1 cellular context compared by ENCODE assay signal in the genomic region with DNA sequence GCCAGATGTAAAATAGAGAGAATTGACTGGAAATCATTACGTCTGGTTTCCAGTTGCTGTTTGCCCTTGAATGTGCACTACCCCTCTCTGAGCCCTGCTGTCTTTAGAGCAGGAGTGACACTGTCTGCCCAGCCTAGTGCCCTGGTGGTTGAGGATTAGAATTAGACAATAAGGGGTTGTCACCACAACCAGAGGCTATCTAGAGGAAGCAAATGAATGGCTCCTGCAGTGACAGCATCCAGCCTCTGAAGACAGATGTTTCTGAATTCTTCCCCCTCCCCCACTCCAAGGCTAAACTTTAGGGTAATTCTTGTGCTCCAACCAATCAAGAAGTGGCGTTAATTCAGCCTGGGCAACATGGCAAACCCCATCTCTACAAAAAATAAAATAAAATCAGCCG.
TF ChIP-seq lines count a peak whose summit lies in the region.

No MANE protein-coding gene starts in this region.

TF ChIP-seq in GM12878, 131 proteins besides CTCF, POLR2A, EP300 and RAD21:
- TF ChIP-seq, protein P1, sequence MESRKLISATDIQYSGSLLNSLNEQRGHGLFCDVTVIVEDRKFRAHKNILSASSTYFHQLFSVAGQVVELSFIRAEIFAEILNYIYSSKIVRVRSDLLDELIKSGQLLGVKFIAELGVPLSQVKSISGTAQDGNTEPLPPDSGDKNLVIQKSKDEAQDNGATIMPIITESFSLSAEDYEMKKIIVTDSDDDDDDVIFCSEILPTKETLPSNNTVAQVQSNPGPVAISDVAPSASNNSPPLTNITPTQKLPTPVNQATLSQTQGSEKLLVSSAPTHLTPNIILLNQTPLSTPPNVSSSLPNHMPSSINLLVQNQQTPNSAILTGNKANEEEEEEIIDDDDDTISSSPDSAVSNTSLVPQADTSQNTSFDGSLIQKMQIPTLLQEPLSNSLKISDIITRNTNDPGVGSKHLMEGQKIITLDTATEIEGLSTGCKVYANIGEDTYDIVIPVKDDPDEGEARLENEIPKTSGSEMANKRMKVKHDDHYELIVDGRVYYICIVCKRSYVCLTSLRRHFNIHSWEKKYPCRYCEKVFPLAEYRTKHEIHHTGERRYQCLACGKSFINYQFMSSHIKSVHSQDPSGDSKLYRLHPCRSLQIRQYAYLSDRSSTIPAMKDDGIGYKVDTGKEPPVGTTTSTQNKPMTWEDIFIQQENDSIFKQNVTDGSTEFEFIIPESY (IDR thresholded peaks at IDR 0.05) = no peak
- TF ChIP-seq EED (IDR thresholded peaks at IDR 0.05; ENCODE audit: low read depth) = no peak
- TF ChIP-seq ZNF274 (IDR thresholded peaks at IDR 0.05; ENCODE audit: insufficient read depth, insufficient read length) = no peak
- TF ChIP-seq, protein P2, sequence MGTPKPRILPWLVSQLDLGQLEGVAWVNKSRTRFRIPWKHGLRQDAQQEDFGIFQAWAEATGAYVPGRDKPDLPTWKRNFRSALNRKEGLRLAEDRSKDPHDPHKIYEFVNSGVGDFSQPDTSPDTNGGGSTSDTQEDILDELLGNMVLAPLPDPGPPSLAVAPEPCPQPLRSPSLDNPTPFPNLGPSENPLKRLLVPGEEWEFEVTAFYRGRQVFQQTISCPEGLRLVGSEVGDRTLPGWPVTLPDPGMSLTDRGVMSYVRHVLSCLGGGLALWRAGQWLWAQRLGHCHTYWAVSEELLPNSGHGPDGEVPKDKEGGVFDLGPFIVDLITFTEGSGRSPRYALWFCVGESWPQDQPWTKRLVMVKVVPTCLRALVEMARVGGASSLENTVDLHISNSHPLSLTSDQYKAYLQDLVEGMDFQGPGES (IDR thresholded peaks at IDR 0.05) = no peak
- TF ChIP-seq CHD1 (IDR thresholded peaks at IDR 0.05; ENCODE audit: low read depth, low read length) = no peak
- TF ChIP-seq, protein P3, sequence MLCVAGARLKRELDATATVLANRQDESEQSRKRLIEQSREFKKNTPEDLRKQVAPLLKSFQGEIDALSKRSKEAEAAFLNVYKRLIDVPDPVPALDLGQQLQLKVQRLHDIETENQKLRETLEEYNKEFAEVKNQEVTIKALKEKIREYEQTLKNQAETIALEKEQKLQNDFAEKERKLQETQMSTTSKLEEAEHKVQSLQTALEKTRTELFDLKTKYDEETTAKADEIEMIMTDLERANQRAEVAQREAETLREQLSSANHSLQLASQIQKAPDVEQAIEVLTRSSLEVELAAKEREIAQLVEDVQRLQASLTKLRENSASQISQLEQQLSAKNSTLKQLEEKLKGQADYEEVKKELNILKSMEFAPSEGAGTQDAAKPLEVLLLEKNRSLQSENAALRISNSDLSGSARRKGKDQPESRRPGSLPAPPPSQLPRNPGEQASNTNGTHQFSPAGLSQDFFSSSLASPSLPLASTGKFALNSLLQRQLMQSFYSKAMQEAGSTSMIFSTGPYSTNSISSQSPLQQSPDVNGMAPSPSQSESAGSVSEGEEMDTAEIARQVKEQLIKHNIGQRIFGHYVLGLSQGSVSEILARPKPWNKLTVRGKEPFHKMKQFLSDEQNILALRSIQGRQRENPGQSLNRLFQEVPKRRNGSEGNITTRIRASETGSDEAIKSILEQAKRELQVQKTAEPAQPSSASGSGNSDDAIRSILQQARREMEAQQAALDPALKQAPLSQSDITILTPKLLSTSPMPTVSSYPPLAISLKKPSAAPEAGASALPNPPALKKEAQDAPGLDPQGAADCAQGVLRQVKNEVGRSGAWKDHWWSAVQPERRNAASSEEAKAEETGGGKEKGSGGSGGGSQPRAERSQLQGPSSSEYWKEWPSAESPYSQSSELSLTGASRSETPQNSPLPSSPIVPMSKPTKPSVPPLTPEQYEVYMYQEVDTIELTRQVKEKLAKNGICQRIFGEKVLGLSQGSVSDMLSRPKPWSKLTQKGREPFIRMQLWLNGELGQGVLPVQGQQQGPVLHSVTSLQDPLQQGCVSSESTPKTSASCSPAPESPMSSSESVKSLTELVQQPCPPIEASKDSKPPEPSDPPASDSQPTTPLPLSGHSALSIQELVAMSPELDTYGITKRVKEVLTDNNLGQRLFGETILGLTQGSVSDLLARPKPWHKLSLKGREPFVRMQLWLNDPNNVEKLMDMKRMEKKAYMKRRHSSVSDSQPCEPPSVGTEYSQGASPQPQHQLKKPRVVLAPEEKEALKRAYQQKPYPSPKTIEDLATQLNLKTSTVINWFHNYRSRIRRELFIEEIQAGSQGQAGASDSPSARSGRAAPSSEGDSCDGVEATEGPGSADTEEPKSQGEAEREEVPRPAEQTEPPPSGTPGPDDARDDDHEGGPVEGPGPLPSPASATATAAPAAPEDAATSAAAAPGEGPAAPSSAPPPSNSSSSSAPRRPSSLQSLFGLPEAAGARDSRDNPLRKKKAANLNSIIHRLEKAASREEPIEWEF (IDR thresholded peaks at IDR 0.05; ENCODE audit: insufficient replicate concordance, low read depth, low read length) = no peak
- TF ChIP-seq, protein P4, sequence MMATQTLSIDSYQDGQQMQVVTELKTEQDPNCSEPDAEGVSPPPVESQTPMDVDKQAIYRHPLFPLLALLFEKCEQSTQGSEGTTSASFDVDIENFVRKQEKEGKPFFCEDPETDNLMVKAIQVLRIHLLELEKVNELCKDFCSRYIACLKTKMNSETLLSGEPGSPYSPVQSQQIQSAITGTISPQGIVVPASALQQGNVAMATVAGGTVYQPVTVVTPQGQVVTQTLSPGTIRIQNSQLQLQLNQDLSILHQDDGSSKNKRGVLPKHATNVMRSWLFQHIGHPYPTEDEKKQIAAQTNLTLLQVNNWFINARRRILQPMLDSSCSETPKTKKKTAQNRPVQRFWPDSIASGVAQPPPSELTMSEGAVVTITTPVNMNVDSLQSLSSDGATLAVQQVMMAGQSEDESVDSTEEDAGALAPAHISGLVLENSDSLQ (IDR thresholded peaks at IDR 0.05) = peak; percentile 57; the same call in 1 of the 2 replicates
- no peak for TF ChIP-seq YY1 (IDR thresholded peaks at IDR 0.05; ENCODE audit: low read depth, low read length)
- peak; percentile 49; the same call in 1 of the 2 replicates for TF ChIP-seq NR2F1 (conservative IDR thresholded peaks at IDR 0.05)
- TF ChIP-seq KLF5 (IDR thresholded peaks at IDR 0.05; ENCODE audit: partially characterized antibody) = no peak
- no peak for TF ChIP-seq BMI1 (IDR thresholded peaks at IDR 0.05; ENCODE audit: borderline replicate concordance)
- no peak for TF ChIP-seq SMC3 (IDR thresholded peaks at IDR 0.05; ENCODE audit: borderline replicate concordance, low read length)
- TF ChIP-seq TCF12 (IDR thresholded peaks at IDR 0.05; ENCODE audit: low read depth, low read length) = peak; percentile 60; the same call in 1 of the 2 replicates
- TF ChIP-seq, protein P5, sequence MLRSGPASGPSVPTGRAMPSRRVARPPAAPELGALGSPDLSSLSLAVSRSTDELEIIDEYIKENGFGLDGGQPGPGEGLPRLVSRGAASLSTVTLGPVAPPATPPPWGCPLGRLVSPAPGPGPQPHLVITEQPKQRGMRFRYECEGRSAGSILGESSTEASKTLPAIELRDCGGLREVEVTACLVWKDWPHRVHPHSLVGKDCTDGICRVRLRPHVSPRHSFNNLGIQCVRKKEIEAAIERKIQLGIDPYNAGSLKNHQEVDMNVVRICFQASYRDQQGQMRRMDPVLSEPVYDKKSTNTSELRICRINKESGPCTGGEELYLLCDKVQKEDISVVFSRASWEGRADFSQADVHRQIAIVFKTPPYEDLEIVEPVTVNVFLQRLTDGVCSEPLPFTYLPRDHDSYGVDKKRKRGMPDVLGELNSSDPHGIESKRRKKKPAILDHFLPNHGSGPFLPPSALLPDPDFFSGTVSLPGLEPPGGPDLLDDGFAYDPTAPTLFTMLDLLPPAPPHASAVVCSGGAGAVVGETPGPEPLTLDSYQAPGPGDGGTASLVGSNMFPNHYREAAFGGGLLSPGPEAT (IDR thresholded peaks at IDR 0.05; ENCODE audit: low read depth) = no peak
